Comparison of ENCODE assay signal across 21 cellular contexts in the genomic region with DNA sequence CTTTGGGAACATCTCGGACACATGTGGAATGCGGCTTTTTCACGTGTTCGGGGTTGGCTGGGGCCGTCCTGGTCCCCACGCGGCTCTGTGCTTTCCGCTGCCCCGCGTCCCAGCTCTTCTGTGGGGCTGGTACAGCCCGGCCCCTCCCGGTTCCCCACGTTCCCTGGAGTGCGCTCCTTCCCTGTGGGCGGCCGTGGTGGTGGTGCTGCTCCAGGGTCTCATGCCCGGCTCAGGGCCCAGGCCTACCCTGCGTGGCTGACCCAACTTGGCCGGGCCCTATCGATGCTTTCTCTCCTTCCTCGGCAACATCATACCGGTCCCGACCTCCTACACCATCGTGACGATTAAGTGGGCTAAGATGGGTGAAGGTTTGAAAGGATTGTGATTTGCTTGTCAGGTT. TPM values are rescaled to one million over a fixed set of nuclear protein-coding genes. Genes with fewer than 3 reads are reported as not detected.
DNase-seq lines count a peak whose midpoint lies in the region; ATAC-seq, FAIRE-seq and TF ChIP-seq lines count a peak whose summit lies in the region.
"Had no signal": no experiment of that assay in that cellular context is flagged by ENCODE, and none has a peak within 500 bp of the region (broad histone marks: within the 10 kb centered on the region; RNA-seq: fewer than 3 reads in every experiment).

No MANE protein-coding gene starts in this region.

- no peak for ATAC-seq in right cardiac atrium
- no peak for ATAC-seq in heart right ventricle
- no peak for ATAC-seq in esophagus mucosa

- H3K36me3 ChIP-seq in heart right ventricle (peaks cover under 1 to 70% (median 45%) of the 10 kb centered on the region in 9 donors), bronchial epithelial cell (ENCODE audit: control insufficient read depth, insufficient read depth, low read length) (peaks cover 17% of the 10 kb centered on the region)

- FAIRE-seq in bronchial epithelial cell (lab: Jason Lieb, UNC) (peak; percentile 77), frontal cortex (lab: Jason Lieb, UNC) (no peak)
- FAIRE-seq: HTR-8/SVneo had no signal

- H3K4me3 ChIP-seq in right cardiac atrium (ENCODE audit: low read length) (no peak overlapping the region), heart right ventricle (no peak overlapping the region), bronchial epithelial cell (ENCODE audit: low read depth, low read length) (no peak overlapping the region)
- H3K4me3 ChIP-seq: GM23248, MG63, Peyer's patch had no signal

- peak overlapping the region; percentile 48 to 55 (median 54) for H3K4me3 Mint-ChIP-seq in nephron

- peaks cover 4% of the 10 kb centered on the region for H3K27me3 Mint-ChIP-seq in nephron (ENCODE audit: low read depth)

- H3K27ac Mint-ChIP-seq in nephron, result no peak overlapping the region

- no peaks in the 10 kb centered on the region for H3K9me3 Mint-ChIP-seq in nephron

- H3K4me1 ChIP-seq in right cardiac atrium (ENCODE audit: control insufficient read depth, insufficient read depth, low read length) (peaks cover 4% of the 10 kb centered on the region), heart right ventricle (peaks cover 9 to 31% (median 25%) of the 10 kb centered on the region in 9 donors)

- H3K27me3 ChIP-seq in right cardiac atrium (ENCODE audit: control insufficient read depth, insufficient read depth), result no peaks in the 10 kb centered on the region
- H3K27me3 ChIP-seq in heart right ventricle, result no peaks in the 10 kb centered on the region
- no peaks in the 10 kb centered on the region for H3K27me3 ChIP-seq in bronchial epithelial cell (ENCODE audit: control insufficient read depth, insufficient read depth, low read length)
- H3K27me3 ChIP-seq: MG63, Peyer's patch had no signal

- intact Hi-C loops in right cardiac atrium (cut with DNase I) (loop anchor here in 1 of 4 donors (10.0 kb wide), 1 partner anchor 68 kb away; no protein-coding TSS in a partner anchor), heart right ventricle (cut with DNase I) (loop anchor here in 7 of 10 donors (5.0 to 10.0 kb wide), 8 partner anchors 36 to 208 kb away; a partner anchor contains a TSS)

- WGBS in right cardiac atrium, result 93% methylated on average over 25 of the region's 25 CpGs
- 95% methylated on average over 25 of the region's 25 CpGs for WGBS in heart right ventricle, 2 donors

- H3K9me3 ChIP-seq in right cardiac atrium (ENCODE audit: control insufficient read depth, low read length) (no peaks in the 10 kb centered on the region), heart right ventricle (no peaks in the 10 kb centered on the region)
- H3K9me3 ChIP-seq: MG63, Peyer's patch had no signal

- DNase-seq in right cardiac atrium (peak in 2 of 3 donors; percentile 27 to 44), heart right ventricle (no peak), bronchial epithelial cell (ENCODE audit: low read depth) (no peak), frontal cortex (ENCODE audit: low spot score in 2 of 2) (no peak), NCI-H524 treated with DMSO at 0.1 percent for 48 hours (lab: John Stamatoyannopoulos, UW) (no peak)
- DNase-seq: DMS79 treated with DMSO at 0.1 percent for 48 hours, GM23248, HCEC 1CT, IMR-90, Kasumi-1, MG63, NCI-H1092 treated with DMSO at 0.1 percent for 48 hours, NCI-H2081, NCI-H2171 treated with DMSO at 0.1 percent for 48 hours, NCI-H446 treated with DMSO at 0.1 percent for 48 hours had no signal

- no peak overlapping the region for H3K27ac ChIP-seq in right cardiac atrium (ENCODE audit: low read length)
- H3K27ac ChIP-seq in heart right ventricle, result no peak overlapping the region
- H3K27ac ChIP-seq: C4-2B, GM23248, Peyer's patch had no signal

- no peak for TF ChIP-seq CTCF in heart right ventricle (IDR thresholded peaks at IDR 0.05)
- no peak for TF ChIP-seq CTCF in bronchial epithelial cell (IDR thresholded peaks at IDR 0.05; ENCODE audit: insufficient read depth, low read length, severe bottlenecking)
- TF ChIP-seq CTCF in nephron (IDR thresholded peaks at IDR 0.05; ENCODE audit: unreplicated experiment in 3 of 3), result no peak

- H3K4me1 Mint-ChIP-seq in nephron, result peaks cover 16% of the 10 kb centered on the region

- peaks cover 11% of the 10 kb centered on the region for H3K36me3 Mint-ChIP-seq in nephron (ENCODE audit: low read depth)

RNA-seq across cellular contexts. Expression of a gene that starts 3.3 kb away (rescaled TPM):
- total RNA-seq in right cardiac atrium, result 10 to 100 TPM; 21.2 to 29.2 (median 23.2) TPM
- polyA plus RNA-seq in right cardiac atrium, result 24.6 TPM
- 10 to 100 TPM; 14.5 to 22.0 (median 19.7) TPM for total RNA-seq in heart right ventricle
- 10 to 100 TPM; 27.4 to 50.5 TPM for polyA plus RNA-seq in heart right ventricle
- total RNA-seq in bronchial epithelial cell, result 6.4 and 8.2 TPM in 2 replicates
- 14.3 TPM for total RNA-seq in frontal cortex
- 21.3 TPM for total RNA-seq in esophagus mucosa

RNA-seq across cellular contexts. Expression of a gene that starts 7.7 kb away (rescaled TPM):
- total RNA-seq in right cardiac atrium (under 1 TPM in 2 of 4 donors, not detected in 2; 0.18 to 0.28 TPM), heart right ventricle (not detected), bronchial epithelial cell (under 0.01 TPM in 1 of 2 replicates, not detected in the other), frontal cortex (not detected), esophagus mucosa (not detected)
- polyA plus RNA-seq in right cardiac atrium (0.09 TPM), heart right ventricle (not detected)
- total RNA-seq: A673, GM23248, IMR-90, Peyer's patch had no signal
- polyA plus RNA-seq: GM23248 had no signal

RNA-seq across cellular contexts. Expression of a gene that starts 21.6 kb away (rescaled TPM):
- 10 to 100 TPM; 32.9 to 54.8 (median 49.0) TPM for total RNA-seq in right cardiac atrium
- polyA plus RNA-seq in right cardiac atrium, result 35.7 TPM
- 10 to 100 TPM; 29.9 to 60.1 (median 35.1) TPM for total RNA-seq in heart right ventricle
- polyA plus RNA-seq in heart right ventricle, result 10 to 100 TPM; 29.5 to 60.6 TPM
- total RNA-seq in bronchial epithelial cell, result 36.6 and 46.7 TPM in 2 replicates
- 29.3 TPM for total RNA-seq in frontal cortex
- total RNA-seq in esophagus mucosa, result 18.6 TPM

RNA-seq across cellular contexts. Expression of a gene that starts 37.0 kb away (rescaled TPM):
- total RNA-seq in right cardiac atrium, result 10 to 100 TPM; 19.0 to 22.1 (median 20.9) TPM
- 32.2 TPM for polyA plus RNA-seq in right cardiac atrium
- 10 to 100 TPM; 10.7 to 24.4 (median 18.1) TPM for total RNA-seq in heart right ventricle
- polyA plus RNA-seq in heart right ventricle, result 10 to 100 TPM; 37.5 to 49.9 TPM
- under 0.01 TPM in 1 of 2 replicates, not detected in the other for total RNA-seq in bronchial epithelial cell
- 3.7 TPM for total RNA-seq in frontal cortex
- 2.8 TPM for total RNA-seq in esophagus mucosa
- total RNA-seq: A673 had no signal

RNA-seq across cellular contexts. Expression of a gene that starts 52.1 kb away (rescaled TPM):
- total RNA-seq in right cardiac atrium (1 to 10 TPM in 2 of 4 donors, under 1 TPM in 2; 0.39 to 1.8 (median 0.89) TPM), heart right ventricle (1 to 10 TPM in 4 of 10 donors, under 1 TPM in 6; 0.17 to 2.7 (median 0.75) TPM), bronchial epithelial cell (under 0.01 and 0.51 TPM in 2 replicates), frontal cortex (0.41 TPM), esophagus mucosa (0.12 TPM)
- polyA plus RNA-seq in right cardiac atrium (0.50 TPM), heart right ventricle (1 to 10 TPM in 1 of 2 donors, under 1 TPM in 1; 0.49 to 5.9 TPM)
- total RNA-seq: GM23248, IMR-90 had no signal

Comparison
In these comparisons a context has a peak if more than half of its experiments do, and no peak if none do; other contexts are left out.
1. DNase-seq: peak in right cardiac atrium (2 of 3); none in heart right ventricle (0 of 2), bronchial epithelial cell (single experiment), frontal cortex (0 of 2) and NCI-H524 treated with DMSO at 0.1 percent for 48 hours (single experiment).